ENCODE assay signal across 8 cellular contexts in the genomic region with DNA sequence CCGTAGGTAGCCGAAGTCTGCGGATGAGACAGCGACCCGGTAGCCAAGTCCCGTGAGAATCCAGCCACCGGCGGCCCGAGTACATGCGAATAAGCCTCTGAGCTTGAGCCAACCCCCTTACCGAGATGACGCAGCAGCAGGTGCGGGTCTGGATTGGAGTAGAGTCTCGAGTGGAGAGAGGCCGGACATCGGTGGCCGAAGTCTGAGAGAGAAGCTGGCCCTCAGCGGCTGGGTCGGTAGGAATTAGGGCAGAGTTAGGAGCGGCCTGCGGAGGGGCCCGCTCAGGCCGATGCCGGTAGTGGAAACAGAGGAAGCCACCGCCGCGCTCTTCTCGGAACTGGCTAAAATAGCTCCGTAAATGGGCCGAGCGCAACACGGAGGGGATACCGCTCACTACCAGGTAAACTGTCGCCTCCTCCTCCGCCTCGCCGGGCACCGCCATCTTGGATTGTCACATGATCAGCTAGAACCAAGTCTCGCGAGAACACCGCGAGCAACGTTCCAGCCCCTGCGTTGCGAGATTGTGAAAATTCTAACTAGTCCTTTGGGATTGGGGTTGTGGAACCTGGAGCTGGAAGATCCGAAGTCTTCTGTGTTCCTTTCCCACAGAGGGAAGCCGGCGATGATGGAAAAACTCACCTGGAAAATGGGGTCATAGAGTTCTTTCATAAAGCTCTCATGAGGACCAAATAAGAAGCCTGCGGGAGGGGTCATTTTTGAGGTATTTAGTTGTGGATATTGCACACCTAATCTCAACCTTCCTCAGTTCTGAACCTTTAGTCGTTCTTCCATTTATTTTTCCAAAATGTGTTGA. TPM values are rescaled to one million over a fixed set of nuclear protein-coding genes. Genes with fewer than 3 reads are reported as not detected.
DNase-seq lines count a peak whose midpoint lies in the region; ATAC-seq and TF ChIP-seq lines count a peak whose summit lies in the region.

A gene with protein sequence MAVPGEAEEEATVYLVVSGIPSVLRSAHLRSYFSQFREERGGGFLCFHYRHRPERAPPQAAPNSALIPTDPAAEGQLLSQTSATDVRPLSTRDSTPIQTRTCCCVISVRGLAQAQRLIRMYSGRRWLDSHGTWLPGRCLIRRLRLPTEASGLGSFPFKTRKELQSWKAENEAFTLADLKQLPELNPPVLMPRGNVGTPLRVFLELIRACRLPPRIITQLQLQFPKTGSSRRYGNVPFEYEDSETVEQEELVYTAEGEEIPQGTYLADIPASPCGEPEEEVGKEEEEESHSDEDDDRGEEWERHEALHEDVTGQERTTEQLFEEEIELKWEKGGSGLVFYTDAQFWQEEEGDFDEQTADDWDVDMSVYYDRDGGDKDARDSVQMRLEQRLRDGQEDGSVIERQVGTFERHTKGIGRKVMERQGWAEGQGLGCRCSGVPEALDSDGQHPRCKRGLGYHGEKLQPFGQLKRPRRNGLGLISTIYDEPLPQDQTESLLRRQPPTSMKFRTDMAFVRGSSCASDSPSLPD (minus strand): TSS at position 467 of the 814 bp plus-strand sequence. CDS start 25 bp downstream, at position 442.

- H3K4me1 Mint-ChIP-seq in naive B cell = peaks cover 18 to 48% (median 29%) of the 10 kb centered on the region in 3 donors

- peak; percentile 83 for ATAC-seq in GM21529 (IDR thresholded peaks at IDR 0.05; ENCODE audit: unreplicated experiment)
- ATAC-seq in naive B cell (ENCODE audit: low read depth in 2 of 2) = peak; percentile 92 to 95

- H3K36me3 Mint-ChIP-seq in naive B cell = peaks cover 7 to 8% of the 10 kb centered on the region in 2 donors

- no peaks in the 10 kb centered on the region for H3K9me3 Mint-ChIP-seq in naive B cell

- DNase-seq in COLO668 (lab: John Stamatoyannopoulos, UW; ENCODE audit: unreplicated experiment) (peak; percentile 99), LNCaP clone FGC (ENCODE audit: low read depth) (peak; percentile 88), RWPE1 (ENCODE audit: low spot score) (peak; percentile 89), fibroblast of mammary gland (ENCODE audit: low read depth) (peak; percentile 96), naive B cell (peak; percentile 82)
- peak; percentile 78 for DNase-seq in activated T-helper 9 cell treated with anti-CD3 and anti-CD28 coated beads, Interleukin-2, amount 50 U/mL, for 16 hours (ENCODE audit: low read depth)
- peak; percentile 70 to 84 for DNase-seq in stimulated activated CD8-positive, alpha-beta memory T cell treated with anti-CD3 and anti-CD28 coated beads, Interleukin-7, amount 100 ng/mL, for 48 hours (ENCODE audit: extremely low read depth in 1 of 2, low read depth in 1 of 2)

- peak within 1 kb of the TSS; percentile 81 for H3K27ac ChIP-seq in RWPE1

- H3K27me3 Mint-ChIP-seq in naive B cell = no peaks in the 10 kb centered on the region

- no peak for TF ChIP-seq CTCF in LNCaP clone FGC (IDR thresholded peaks at IDR 0.05; ENCODE audit: control insufficient read depth, extremely low read depth, insufficient read depth)
- TF ChIP-seq CTCF in RWPE1 (conservative IDR thresholded peaks at IDR 0.05; ENCODE audit: low read depth) = no peak
- no peak for TF ChIP-seq CTCF in fibroblast of mammary gland (conservative IDR thresholded peaks at IDR 0.05; ENCODE audit: control insufficient read depth, insufficient read depth, low read depth, low read length)

- CTCF ChIA-PET in RWPE1 (lab: Yijun Ruan, JAX) = interaction anchor here (0.6 kb wide), 1 partner anchor 66 kb away, joined by 4 read pairs; no protein-coding TSS in a partner anchor

- peak within 1 kb of the TSS; percentile 94 to 99 (median 97) for H3K4me3 Mint-ChIP-seq in naive B cell

- POLR2A ChIA-PET in RWPE1 (lab: Yijun Ruan, JAX; ENCODE audit: low non-redundant PET) = interaction anchor here (0.7 to 1.0 kb wide), 3 partner anchors 27 to 50 kb away, joined by 3 read pairs; no protein-coding TSS in a partner anchor

- H3K4me3 ChIP-seq in LNCaP clone FGC (ENCODE audit: low read depth, low read length) (peak within 1 kb of the TSS; percentile 97), fibroblast of mammary gland (ENCODE audit: control insufficient read depth, low read depth, low read length) (peak within 1 kb of the TSS; percentile 83)

- peak within 1 kb of the TSS; percentile 96 to 99 (median 96) for H3K27ac Mint-ChIP-seq in naive B cell

RNA-seq across cellular contexts. Expression of the gene that starts here (rescaled TPM):
- polyA plus RNA-seq in naive B cell (ENCODE audit: low read depth in 6 of 6) = 10 to 100 TPM; 11.0 to 22.1 (median 15.5) TPM

Comparison
In these comparisons a context has a peak if more than half of its experiments do, and no peak if none do; other contexts are left out.
1. Peak in every context shown above with its lines: DNase-seq, ATAC-seq, H3K4me3 ChIP-seq and H3K27ac ChIP-seq.